ENCODE assay signal across 8 cellular contexts in genomic region chr16:27204232-27204915, GRCh38. TPM values are rescaled to one million over a fixed set of nuclear protein-coding genes. Genes with fewer than 3 reads are reported as not detected.
DNase-seq lines count a peak whose midpoint lies in the region; ATAC-seq and TF ChIP-seq lines count a peak whose summit lies in the region.

No MANE protein-coding gene starts in this region.

- peaks cover 3 to 27% (median 15%) of the 10 kb centered on the region in 4 donors for H3K4me1 ChIP-seq in Peyer's patch

- H2AFZ ChIP-seq in neural cell (ENCODE audit: low read depth, low read length) = peak overlapping the region; percentile 92

- H3K27ac ChIP-seq in Peyer's patch = peak overlapping the region; percentile 92 to 98 (median 94)
- H3K27ac ChIP-seq in neural cell (ENCODE audit: low read length) = peak overlapping the region; percentile 92

- peak overlapping the region; percentile 98 for H3K9ac ChIP-seq in neural cell (ENCODE audit: low read length)

- TF ChIP-seq EP300 in neural cell (conservative IDR thresholded peaks at IDR 0.05; ENCODE audit: poor library complexity, severe bottlenecking) = no peak

- H3K79me2 ChIP-seq in neural cell (replicated peaks; ENCODE audit: insufficient read depth, low read length) = peaks cover 4% of the 10 kb centered on the region

- no peak for ATAC-seq in HG03565 (IDR thresholded peaks at IDR 0.05; ENCODE audit: unreplicated experiment)
- ATAC-seq in HG02885 (IDR thresholded peaks at IDR 0.05; ENCODE audit: poor library complexity, unreplicated experiment) = no peak

- peak overlapping the region; percentile 58 to 86 (median 78) for H3K4me3 ChIP-seq in Peyer's patch
- peak overlapping the region; percentile 69 for H3K4me3 ChIP-seq in neural cell (ENCODE audit: low read length)

- H3K27me3 Mint-ChIP-seq in endothelial cell (ENCODE audit: unreplicated experiment) = peaks cover 9% of the 10 kb centered on the region

- no peaks in the 10 kb centered on the region for H3K9me2 ChIP-seq in neural cell (ENCODE audit: insufficient read depth, low read length)

- H3F3A ChIP-seq in neural cell (ENCODE audit: insufficient read depth, low read length, poor library complexity, severe bottlenecking) = no peaks in the 10 kb centered on the region

- no peaks in the 10 kb centered on the region for H3K9me3 Mint-ChIP-seq in endothelial cell (ENCODE audit: unreplicated experiment)

- peak; percentile 52 to 71 for DNase-seq in NCI-H524 (lab: John Stamatoyannopoulos, UW)
- DNase-seq in NCI-H524 treated with DMSO at 0.1 percent for 48 hours (lab: John Stamatoyannopoulos, UW) = no peak
- no peak for DNase-seq in Peyer's patch
- no peak for DNase-seq in endothelial cell (ENCODE audit: low spot score)
- DNase-seq in activated gamma-delta T cell treated with Interleukin-2 at 50 U/mL for 16 hours = no peak

- peak overlapping the region; percentile 97 for H3K4me3 Mint-ChIP-seq in endothelial cell (ENCODE audit: unreplicated experiment)

- no peaks in the 10 kb centered on the region for H4K20me1 ChIP-seq in neural cell (ENCODE audit: insufficient read depth)

- TF ChIP-seq RAD21 in neural cell (conservative IDR thresholded peaks at IDR 0.05) = no peak

- TF ChIP-seq CTCF in Peyer's patch (IDR thresholded peaks at IDR 0.05) (no peak), endothelial cell (IDR thresholded peaks at IDR 0.05; ENCODE audit: unreplicated experiment) (no peak), neural cell (IDR thresholded peaks at IDR 0.05; ENCODE audit: poor library complexity, severe bottlenecking) (no peak)

- H3K4me1 Mint-ChIP-seq in endothelial cell (ENCODE audit: unreplicated experiment) = peaks cover 5% of the 10 kb centered on the region

- H3K36me3 ChIP-seq in Peyer's patch (no peaks in the 10 kb centered on the region), neural cell (ENCODE audit: insufficient read depth, low read length) (no peaks in the 10 kb centered on the region)

- H3K27me3 ChIP-seq in Peyer's patch (no peaks in the 10 kb centered on the region), neural cell (ENCODE audit: insufficient read depth, low read depth, low read length) (no peaks in the 10 kb centered on the region)

- peak overlapping the region; percentile 96 for H3K27ac Mint-ChIP-seq in endothelial cell (ENCODE audit: unreplicated experiment)

- no peaks in the 10 kb centered on the region for H3K36me3 Mint-ChIP-seq in endothelial cell (ENCODE audit: low read depth, unreplicated experiment)

- no peak for TF ChIP-seq POLR2A in Peyer's patch (IDR thresholded peaks at IDR 0.05)

- H3K4me2 ChIP-seq in neural cell (ENCODE audit: low read length) = peak overlapping the region; percentile 96

- H3K9me3 ChIP-seq in Peyer's patch (no peaks in the 10 kb centered on the region), neural cell (ENCODE audit: low read length) (no peaks in the 10 kb centered on the region)

TF ChIP-seq in neural cell, 6 proteins besides CTCF, POLR2A, EP300 and RAD21:
- TF ChIP-seq POLR2AphosphoS5 (IDR thresholded peaks at IDR 0.05) (no peak), SMC3 (conservative IDR thresholded peaks at IDR 0.05; ENCODE audit: poor library complexity) (no peak), TAF1 (IDR thresholded peaks at IDR 0.05; ENCODE audit: low read depth) (no peak), EZH2 (IDR thresholded peaks at IDR 0.05; ENCODE audit: borderline replicate concordance, insufficient read depth, low read length, poor library complexity, severe bottlenecking) (no peak), REST (IDR thresholded peaks at IDR 0.05; ENCODE audit: borderline replicate concordance) (no peak), MXI1 (conservative IDR thresholded peaks at IDR 0.05; ENCODE audit: poor library complexity, severe bottlenecking) (no peak)

RNA-seq across cellular contexts. Expression of gene KDM8, which starts 1.0 kb away (rescaled TPM):
- total RNA-seq in Peyer's patch = 100 to 1,000 TPM in 1 of 4 donors, 10 to 100 TPM in 3; 22.3 to 130 (median 40.9) TPM
- total RNA-seq in endothelial cell (ENCODE audit: unreplicated experiment) = 5.7 TPM
- polyA plus RNA-seq in neural cell = 2.7 and 4.0 TPM in 2 replicates
- polyA minus RNA-seq in neural cell = 2.4 TPM in 2 replicates

Comparison
In these comparisons a context has a peak if more than half of its experiments do, and no peak if none do; other contexts are left out.
1. DNase-seq: peak in NCI-H524 (2 of 2); none in NCI-H524 treated with DMSO at 0.1 percent for 48 hours (single experiment), Peyer's patch (0 of 3), endothelial cell (single experiment) and activated gamma-delta T cell treated with Interleukin-2 at 50 U/mL for 16 hours (single experiment).